Comparison of ENCODE assay signal across 14 cellular contexts in the genomic region with DNA sequence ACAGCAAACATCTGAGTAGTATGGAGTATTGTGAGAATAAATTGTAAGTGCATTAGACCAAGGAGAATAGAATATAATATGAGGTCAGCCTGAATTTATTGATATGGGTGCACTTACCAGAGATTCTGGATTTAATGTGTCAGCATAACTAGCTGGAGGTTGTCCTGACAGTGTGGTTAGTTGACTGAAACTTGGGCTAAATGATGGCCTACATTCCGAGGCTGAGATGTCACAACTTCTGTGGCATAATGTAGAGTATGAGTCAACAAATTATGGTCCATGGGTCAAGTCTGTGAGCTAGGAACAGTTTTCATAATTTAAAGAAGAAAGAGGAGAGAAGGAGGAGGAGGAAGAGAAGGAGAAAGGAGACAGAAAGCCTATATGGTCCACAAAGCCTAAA.
A peak's percentile ranks its signal among the peaks of the same experiment; 100 is the strongest.
DNase-seq lines count a peak whose midpoint lies in the region; ATAC-seq, FAIRE-seq and TF ChIP-seq lines count a peak whose summit lies in the region.
"Had no signal": no experiment of that assay in that cellular context is flagged by ENCODE, and none has a peak within 500 bp of the region (broad histone marks: within the 10 kb centered on the region; RNA-seq: fewer than 3 reads in every experiment).

No MANE protein-coding gene starts in this region.

- H2AFZ ChIP-seq in endothelial cell of umbilical vein (ENCODE audit: low read depth, low read length): no peak overlapping the region
- H2AFZ ChIP-seq: hepatocyte had no signal

- no peak overlapping the region for H3K27ac ChIP-seq in endothelial cell of umbilical vein (ENCODE audit: insufficient read depth, low read depth, low read length)
- no peak overlapping the region for H3K27ac ChIP-seq in substantia nigra (ENCODE audit: low read depth, low read length, poor library complexity, severe bottlenecking)
- H3K27ac ChIP-seq in naive thymus-derived CD4-positive, alpha-beta T cell (ENCODE audit: low read depth, low read length): no peak overlapping the region

- POLR2A ChIA-PET in endothelial cell of umbilical vein (lab: Charles Lee): no interaction called here
- POLR2A ChIA-PET in naive thymus-derived CD4-positive, alpha-beta T cell (lab: Charles Lee): interaction anchor here (0.5 kb wide), 1 partner anchor 29 kb away, joined by 3 read pairs; no protein-coding TSS in a partner anchor

- no peak overlapping the region for H3K9ac ChIP-seq in endothelial cell of umbilical vein (replicated peaks; ENCODE audit: extremely low read depth, insufficient read depth, low read length)

- TF ChIP-seq CTCF in NB4 (IDR thresholded peaks at IDR 0.05; ENCODE audit: low read depth, low read length): no peak
- no peak for TF ChIP-seq CTCF in endothelial cell of umbilical vein (IDR thresholded peaks at IDR 0.05; ENCODE audit: extremely low read depth in 1 of 2, insufficient read depth in 1 of 2, low read depth in 1 of 2, low read length in 2 of 2)
- no peak for TF ChIP-seq CTCF in osteocyte (IDR thresholded peaks at IDR 0.05)

- H3K79me2 ChIP-seq in endothelial cell of umbilical vein (ENCODE audit: control insufficient read depth, insufficient read depth, low read length): no peaks in the 10 kb centered on the region
- H3K79me2 ChIP-seq: hepatocyte had no signal

- ATAC-seq in naive thymus-derived CD4-positive, alpha-beta T cell: no peak
- ATAC-seq in GM21390 (IDR thresholded peaks at IDR 0.05; ENCODE audit: unreplicated experiment): no peak

- no peaks in the 10 kb centered on the region for H3K36me3 ChIP-seq in endothelial cell of umbilical vein (ENCODE audit: control insufficient read depth in 2 of 2, extremely low read depth in 1 of 2, insufficient read depth in 2 of 2, low read length in 2 of 2)
- no peaks in the 10 kb centered on the region for H3K36me3 ChIP-seq in naive thymus-derived CD4-positive, alpha-beta T cell (ENCODE audit: control insufficient read depth in 2 of 3, insufficient read depth in 3 of 3, low read length in 3 of 3)

- no peaks in the 10 kb centered on the region for H3K27me3 Mint-ChIP-seq in osteocyte (ENCODE audit: unreplicated experiment)
- peaks cover 0 to 9% (median 0%) of the 10 kb centered on the region in 5 donors for H3K27me3 Mint-ChIP-seq in naive thymus-derived CD4-positive, alpha-beta T cell

- dilution Hi-C loops in endothelial cell of umbilical vein (cut with MboI; ENCODE audit: extremely low pct_ligation_motif_present, low sequenced_read_pairs): no loop called here

- H3K4me3 Mint-ChIP-seq in osteocyte (ENCODE audit: unreplicated experiment): no peak overlapping the region
- H3K4me3 Mint-ChIP-seq in naive thymus-derived CD4-positive, alpha-beta T cell: no peak overlapping the region
- H3K4me3 Mint-ChIP-seq: CD4-positive, CD25-positive, alpha-beta regulatory T cell; mesothelial cell of epicardium had no signal

- peak overlapping the region; percentile 78 for H3K27ac Mint-ChIP-seq in osteocyte (ENCODE audit: unreplicated experiment)
- no peak overlapping the region for H3K27ac Mint-ChIP-seq in naive thymus-derived CD4-positive, alpha-beta T cell
- H3K27ac Mint-ChIP-seq: CD4-positive, CD25-positive, alpha-beta regulatory T cell; mesothelial cell of epicardium had no signal

- no peaks in the 10 kb centered on the region for H3K9me3 Mint-ChIP-seq in osteocyte (ENCODE audit: unreplicated experiment)
- H3K9me3 Mint-ChIP-seq in naive thymus-derived CD4-positive, alpha-beta T cell: peaks cover 0 to 2% (median 0%) of the 10 kb centered on the region in 11 donors
- H3K9me3 Mint-ChIP-seq: mesothelial cell of epicardium had no signal

- H3K27me3 ChIP-seq in endothelial cell of umbilical vein (ENCODE audit: control insufficient read depth in 2 of 2, insufficient read depth in 2 of 2, low read length in 2 of 2): no peaks in the 10 kb centered on the region
- H3K27me3 ChIP-seq in naive thymus-derived CD4-positive, alpha-beta T cell (ENCODE audit: control insufficient read depth in 2 of 2, insufficient read depth in 2 of 2, low read length in 2 of 2): no peaks in the 10 kb centered on the region
- H3K27me3 ChIP-seq: hepatocyte had no signal

- no peak overlapping the region for H3K4me2 ChIP-seq in endothelial cell of umbilical vein (ENCODE audit: insufficient read depth, low read length)
- H3K4me2 ChIP-seq: hepatocyte had no signal

- H3K9me3 ChIP-seq in endothelial cell of umbilical vein (replicated peaks; ENCODE audit: control insufficient read depth, insufficient read depth, low read length): no peaks in the 10 kb centered on the region
- H3K9me3 ChIP-seq in naive thymus-derived CD4-positive, alpha-beta T cell (ENCODE audit: control insufficient read depth in 2 of 3, low read length in 3 of 3): no peaks in the 10 kb centered on the region

- no TSS peak for BruUV-seq in endothelial cell of umbilical vein (replicated peaks; lab: Mats Ljungman, UMichigan)

- FAIRE-seq in endothelial cell of umbilical vein (lab: Jason Lieb, UNC): peak; percentile 21
- FAIRE-seq: H1 had no signal

- H4K20me1 ChIP-seq in endothelial cell of umbilical vein (replicated peaks; ENCODE audit: control insufficient read depth, extremely low read depth, insufficient read depth, low read length): no peaks in the 10 kb centered on the region

- H3K9me1 ChIP-seq in endothelial cell of umbilical vein (replicated peaks; ENCODE audit: control insufficient read depth, extremely low read depth, insufficient read depth, low read length): no peaks in the 10 kb centered on the region

- DNase-seq in Daoy (ENCODE audit: low read depth) (peak; percentile 78), NB4 (ENCODE audit: low read depth) (peak; percentile 43), endothelial cell of umbilical vein (ENCODE audit: low read depth, low spot score) (no peak), osteocyte (ENCODE audit: extremely low spot score, unreplicated experiment) (no peak), substantia nigra (lab: John Stamatoyannopoulos, UW) (no peak), NCI-H1930 (lab: John Stamatoyannopoulos, UW) (no peak)
- DNase-seq in naive thymus-derived CD4-positive, alpha-beta T cell: no peak
- DNase-seq: activated CD4-positive, alpha-beta T cell treated with anti-CD3 and anti-CD28 coated beads, Interleukin-2, amount 50 U/mL, for 1 hour; CD4-positive, CD25-positive, alpha-beta regulatory T cell; NCI-H446 treated with DMSO at 0.1 percent for 48 hours had no signal

- H3K4me3 ChIP-seq in NB4 (ENCODE audit: low read depth, low read length): no peak overlapping the region
- H3K4me3 ChIP-seq in endothelial cell of umbilical vein (replicated peaks in 1 of 3; ENCODE audit: insufficient read depth in 1 of 3, low read depth in 1 of 3, low read length in 3 of 3): no peak overlapping the region
- H3K4me3 ChIP-seq in naive thymus-derived CD4-positive, alpha-beta T cell (ENCODE audit: low read length): no peak overlapping the region
- H3K4me3 ChIP-seq: hepatocyte had no signal

- TF ChIP-seq POLR2A in NB4 (IDR thresholded peaks at IDR 0.05; ENCODE audit: extremely low read depth, insufficient read length) (no peak), endothelial cell of umbilical vein (IDR thresholded peaks at IDR 0.05; ENCODE audit: low read depth, low read length) (no peak)

- CTCF ChIA-PET in endothelial cell of umbilical vein (lab: Charles Lee): interaction anchor here (1.9 to 2.6 kb wide), 2 partner anchors 17 to 57 kb away, joined by 7 to 14 read pairs; no protein-coding TSS in a partner anchor
- CTCF ChIA-PET in naive thymus-derived CD4-positive, alpha-beta T cell (lab: Charles Lee): no interaction called here

- H3K36me3 Mint-ChIP-seq in osteocyte (ENCODE audit: unreplicated experiment): peaks cover 1% of the 10 kb centered on the region
- H3K36me3 Mint-ChIP-seq in naive thymus-derived CD4-positive, alpha-beta T cell: peaks cover 0 to 1% (median 0%) of the 10 kb centered on the region in 5 donors
- H3K36me3 Mint-ChIP-seq: CD4-positive, CD25-positive, alpha-beta regulatory T cell; mesothelial cell of epicardium had no signal

- H3K4me1 ChIP-seq in endothelial cell of umbilical vein (ENCODE audit: control insufficient read depth, extremely low read depth, insufficient read depth, low read length): peaks cover 6% of the 10 kb centered on the region
- H3K4me1 ChIP-seq in naive thymus-derived CD4-positive, alpha-beta T cell (ENCODE audit: control insufficient read depth in 2 of 2, insufficient read depth in 2 of 2, low read length in 2 of 2): no peaks in the 10 kb centered on the region

- intact Hi-C loops in endothelial cell of umbilical vein (cut with micrococcal nuclease): no loop called here
- intact Hi-C loops in naive thymus-derived CD4-positive, alpha-beta T cell (cut with micrococcal nuclease): no loop called here

- H3K4me1 Mint-ChIP-seq in osteocyte (ENCODE audit: unreplicated experiment): peaks cover 49% of the 10 kb centered on the region
- H3K4me1 Mint-ChIP-seq in naive thymus-derived CD4-positive, alpha-beta T cell: peaks cover 0 to 4% (median 0%) of the 10 kb centered on the region in 7 donors

TF ChIP-seq in endothelial cell of umbilical vein, 7 proteins besides CTCF, POLR2A, EP300 and RAD21:
- TF ChIP-seq POLR2AphosphoS5 (IDR thresholded peaks at IDR 0.05; ENCODE audit: insufficient read depth, low read depth, low read length) (no peak), JUN (IDR thresholded peaks at IDR 0.05; ENCODE audit: borderline replicate concordance, insufficient read depth, insufficient read length, low read depth) (no peak), GATA2 (IDR thresholded peaks at IDR 0.05; ENCODE audit: insufficient read depth, insufficient read length, low read depth, low read length) (no peak), EZH2 (IDR thresholded peaks at IDR 0.05; ENCODE audit: borderline replicate concordance, low read depth, low read length, severe bottlenecking) (no peak), MYC (IDR thresholded peaks at IDR 0.05; ENCODE audit: low read depth, low read length) (no peak), FOS (IDR thresholded peaks at IDR 0.05; ENCODE audit: borderline replicate concordance, insufficient read depth, low read length) (no peak)

Comparison
In these comparisons a context has a peak if more than half of its experiments do, and no peak if none do; other contexts are left out.
1. DNase-seq: peak in Daoy (single experiment) and NB4 (single experiment); none in endothelial cell of umbilical vein (single experiment), osteocyte (single experiment), substantia nigra (0 of 49), naive thymus-derived CD4-positive, alpha-beta T cell (0 of 9) and NCI-H1930 (0 of 2).